In genomic region chr1:182604128-182604834, GRCh38 we compare ENCODE assay signal across 1 cellular context.
TF ChIP-seq lines count a peak whose summit lies in the region.

Gene RGS16 (minus strand): TSS chr1:182604389. CDS start chr1:182604259, 130 bp downstream.

TF ChIP-seq in HEK293, 187 proteins besides CTCF, POLR2A, EP300 and RAD21 (continued from another document and continues in another):
- peak; percentile 59 for TF ChIP-seq ZBTB11 (tag by site-specific recombination; conservative IDR thresholded peaks at IDR 0.05; ENCODE audit: low read depth)
- TF ChIP-seq SCRT2 (tag by site-specific recombination; IDR thresholded peaks at IDR 0.05) = no peak
- no peak; the same call in 1 of the 2 replicates for TF ChIP-seq KLF17 (tag by site-specific recombination; IDR thresholded peaks at IDR 0.05)
- TF ChIP-seq ZNF510 (tag by site-specific recombination; IDR thresholded peaks at IDR 0.05; ENCODE audit: insufficient replicate concordance) = no peak
- no peak for TF ChIP-seq ZNF23 (tag by site-specific recombination; IDR thresholded peaks at IDR 0.05; ENCODE audit: borderline replicate concordance)
- no peak for TF ChIP-seq ZNF571 (tag by site-specific recombination; IDR thresholded peaks at IDR 0.05)
- TF ChIP-seq ZNF558 (tag by site-specific recombination; IDR thresholded peaks at IDR 0.05) = no peak; the same call in 1 of the 2 replicates
- TF ChIP-seq ZNF391 (tag by site-specific recombination; IDR thresholded peaks at IDR 0.05; ENCODE audit: borderline replicate concordance, low read depth) = no peak
- no peak for TF ChIP-seq ZNF280D (tag by site-specific recombination; IDR thresholded peaks at IDR 0.05)
- peak; percentile 70 for TF ChIP-seq ZNF610 (tag by site-specific recombination; IDR thresholded peaks at IDR 0.05; ENCODE audit: borderline replicate concordance)
- TF ChIP-seq ZNF521 (tag by site-specific recombination; IDR thresholded peaks at IDR 0.05) = no peak
- no peak for TF ChIP-seq HIC1 (tag by site-specific recombination; IDR thresholded peaks at IDR 0.05)
- TF ChIP-seq ZNF530 (tag by site-specific recombination; IDR thresholded peaks at IDR 0.05; ENCODE audit: low read depth) = no peak
- no peak for TF ChIP-seq ZNF529 (tag by site-specific recombination; IDR thresholded peaks at IDR 0.05; ENCODE audit: insufficient replicate concordance)
- no peak; the same call in 1 of the 2 replicates for TF ChIP-seq ZFP37 (tag by site-specific recombination; IDR thresholded peaks at IDR 0.05)
- no peak for TF ChIP-seq MYNN (tag by site-specific recombination; IDR thresholded peaks at IDR 0.05; ENCODE audit: borderline replicate concordance)
- TF ChIP-seq ZNF548 (tag by site-specific recombination; IDR thresholded peaks at IDR 0.05) = no peak
- TF ChIP-seq SP3 (tag by site-specific recombination; IDR thresholded peaks at IDR 0.05) = peak; percentile 79
- TF ChIP-seq ZNF248 (tag by site-specific recombination; IDR thresholded peaks at IDR 0.05) = no peak
- TF ChIP-seq ZNF747 (tag by site-specific recombination; IDR thresholded peaks at IDR 0.05) = no peak
- TF ChIP-seq ZNF513 (tag by site-specific recombination; IDR thresholded peaks at IDR 0.05) = no peak
- peak; percentile 96 for TF ChIP-seq ZNF341 (tag by site-specific recombination; IDR thresholded peaks at IDR 0.05; ENCODE audit: low read depth)
- no peak for TF ChIP-seq ZNF175 (tag by site-specific recombination; IDR thresholded peaks at IDR 0.05)
- no peak for TF ChIP-seq ZNF302 (tag by site-specific recombination; IDR thresholded peaks at IDR 0.05; ENCODE audit: low read depth)
- TF ChIP-seq ZNF112 (tag by site-specific recombination; IDR thresholded peaks at IDR 0.05) = no peak
- no peak; the same call in 1 of the 2 replicates for TF ChIP-seq KLF7 (tag by site-specific recombination; IDR thresholded peaks at IDR 0.05; ENCODE audit: borderline replicate concordance)
- TF ChIP-seq KLF8 (tag by site-specific recombination; IDR thresholded peaks at IDR 0.05) = peak; percentile 93
- no peak; the same call in 1 of the 2 replicates for TF ChIP-seq ZNF629 (tag by site-specific recombination; IDR thresholded peaks at IDR 0.05)
- no peak for TF ChIP-seq RBAK (tag by site-specific recombination; IDR thresholded peaks at IDR 0.05)
- peak; percentile 84 for TF ChIP-seq ZNF843 (tag by site-specific recombination; IDR thresholded peaks at IDR 0.05)
- no peak for TF ChIP-seq ZNF433 (tag by site-specific recombination; IDR thresholded peaks at IDR 0.05; ENCODE audit: low read depth)
- no peak for TF ChIP-seq GLI4 (tag by site-specific recombination; IDR thresholded peaks at IDR 0.05)
- no peak; the same call in none of the 2 replicates for TF ChIP-seq MZF1 (tag by site-specific recombination; IDR thresholded peaks at IDR 0.05; ENCODE audit: borderline replicate concordance)
- no peak for TF ChIP-seq ZNF292 (tag by site-specific recombination; IDR thresholded peaks at IDR 0.05; ENCODE audit: borderline replicate concordance, low read depth)
- no peak for TF ChIP-seq ZSCAN4 (tag by site-specific recombination; IDR thresholded peaks at IDR 0.05)
- TF ChIP-seq ZXDB (tag by site-specific recombination; IDR thresholded peaks at IDR 0.05) = peak; percentile 67; the same call in 1 of the 2 replicates
- no peak for TF ChIP-seq PRDM6 (tag by site-specific recombination; IDR thresholded peaks at IDR 0.05)
- TF ChIP-seq ZNF174 (tag by site-specific recombination; IDR thresholded peaks at IDR 0.05) = no peak
- no peak for TF ChIP-seq ZBTB49 (tag by site-specific recombination; IDR thresholded peaks at IDR 0.05; ENCODE audit: low read depth)
- peak; percentile 77 for TF ChIP-seq ZBTB6 (tag by site-specific recombination; IDR thresholded peaks at IDR 0.05)
- TF ChIP-seq HOXA7 (CRISPR knock-in tag; IDR thresholded peaks at IDR 0.05; ENCODE audit: borderline replicate concordance) = no peak
- no peak for TF ChIP-seq SALL2 (tag by site-specific recombination; IDR thresholded peaks at IDR 0.05; ENCODE audit: borderline replicate concordance)
